Comparison of ENCODE assay signal across 21 cellular contexts in the genomic region with DNA sequence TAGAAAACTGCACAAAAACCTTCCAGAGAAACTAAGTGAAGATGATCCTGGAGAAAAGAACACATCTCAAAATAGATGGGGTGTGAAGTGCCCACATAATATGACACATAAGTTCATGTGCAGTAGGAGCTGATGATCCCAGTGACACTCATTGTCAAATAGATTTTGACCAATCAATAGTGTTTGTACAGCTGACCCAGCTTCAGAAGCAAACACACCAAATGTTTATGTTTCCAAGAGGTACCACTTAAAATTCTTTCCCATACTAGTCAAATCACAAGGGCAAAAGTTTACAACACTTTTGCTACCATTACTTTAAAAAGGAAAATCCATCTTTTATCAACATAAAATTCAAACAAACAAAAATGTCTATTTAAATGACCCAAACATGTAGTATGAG.
DNase-seq lines count a peak whose midpoint lies in the region; ATAC-seq, FAIRE-seq and TF ChIP-seq lines count a peak whose summit lies in the region.
"Had no signal": no experiment of that assay in that cellular context is flagged by ENCODE, and none has a peak within 500 bp of the region (broad histone marks: within the 10 kb centered on the region; RNA-seq: fewer than 3 reads in every experiment).

No MANE protein-coding gene starts in this region.

- no peak overlapping the region for H3K4me3 Mint-ChIP-seq in astrocyte (ENCODE audit: unreplicated experiment)
- H3K4me3 Mint-ChIP-seq: B cell, CD14-positive monocyte had no signal

- no peak overlapping the region for H2AFZ ChIP-seq in astrocyte (ENCODE audit: low read depth, low read length)

- peaks cover 5% of the 10 kb centered on the region for H4K20me1 ChIP-seq in astrocyte (ENCODE audit: insufficient read depth, low read length)

- peak; percentile 63 for FAIRE-seq in astrocyte (lab: Jason Lieb, UNC)
- no peak for FAIRE-seq in HTR-8/SVneo (lab: Jason Lieb, UNC)
- FAIRE-seq: GM12878 had no signal

- no peak overlapping the region for H3K27ac ChIP-seq in astrocyte (ENCODE audit: low read depth, low read length)
- no peak overlapping the region for H3K27ac ChIP-seq in psoas muscle
- H3K27ac ChIP-seq: SJSA1 had no signal

- no peak for ATAC-seq in psoas muscle
- ATAC-seq: GM12878 had no signal

- H3K27me3 ChIP-seq in astrocyte (ENCODE audit: insufficient read depth, low read length) (no peaks in the 10 kb centered on the region), psoas muscle (ENCODE audit: insufficient read depth in 3 of 3, low read length in 2 of 3) (no peaks in the 10 kb centered on the region)
- H3K27me3 ChIP-seq: SJSA1 had no signal

- H3K36me3 ChIP-seq in astrocyte (ENCODE audit: insufficient read depth, low read length) (no peaks in the 10 kb centered on the region), psoas muscle (ENCODE audit: insufficient read depth in 1 of 2, low read depth in 1 of 2) (no peaks in the 10 kb centered on the region)
- H3K36me3 ChIP-seq: HAP-1, SJSA1 had no signal

- H3K4me3 ChIP-seq in astrocyte (ENCODE audit: insufficient read depth, low read depth, low read length) (no peak overlapping the region), psoas muscle (no peak overlapping the region)
- H3K4me3 ChIP-seq: GM12878, HAP-1, SJSA1 had no signal

- H3K9me3 Mint-ChIP-seq in astrocyte (ENCODE audit: unreplicated experiment), result no peaks in the 10 kb centered on the region

- H3K27me3 Mint-ChIP-seq in astrocyte (ENCODE audit: low read depth, unreplicated experiment), result no peaks in the 10 kb centered on the region
- H3K27me3 Mint-ChIP-seq: B cell had no signal

- no peak overlapping the region for H3K9ac ChIP-seq in astrocyte (ENCODE audit: low read length)

- TF ChIP-seq CTCF in astrocyte (IDR thresholded peaks at IDR 0.05; ENCODE audit: insufficient read depth, low read depth, low read length), result no peak
- TF ChIP-seq CTCF in psoas muscle (IDR thresholded peaks at IDR 0.05), result no peak

- H3K4me1 ChIP-seq in astrocyte (ENCODE audit: insufficient read depth, low read length) (no peaks in the 10 kb centered on the region), psoas muscle (peaks cover 15% of the 10 kb centered on the region)
- H3K4me1 ChIP-seq: HAP-1, SJSA1 had no signal

- intact Hi-C loops in psoas muscle (cut with DNase I), result no loop called here

- H3K4me1 Mint-ChIP-seq in astrocyte (ENCODE audit: low read depth, unreplicated experiment), result no peaks in the 10 kb centered on the region
- H3K4me1 Mint-ChIP-seq: B cell, CD14-positive monocyte had no signal

- no peaks in the 10 kb centered on the region for H3K79me2 ChIP-seq in astrocyte (ENCODE audit: insufficient read depth, low read length)

- DNase-seq in NCI-H748 (lab: John Stamatoyannopoulos, UW; ENCODE audit: unreplicated experiment) (peak; percentile 46), NCI-H748 treated with DMSO at 0.1 percent for 48 hours (lab: John Stamatoyannopoulos, UW) (no peak), LHCN-M2 (ENCODE audit: low read depth) (peak; percentile 32), astrocyte (ENCODE audit: low read depth) (peak; percentile 6), AML-193 (lab: John Stamatoyannopoulos, UW) (no peak), HTR-8/SVneo (ENCODE audit: insufficient read length, low spot score) (no peak), psoas muscle (no peak)
- DNase-seq: DMS79 treated with DMSO at 0.1 percent for 48 hours; KBM-7; NCI-H1092 treated with DMSO at 0.1 percent for 48 hours; NCI-H1436 treated with DMSO at 0.1 percent for 48 hours; NCI-H2029 treated with DMSO at 0.1 percent for 48 hours; NCI-H226; NCI-H524 treated with DMSO at 0.1 percent for 48 hours; NK-92 treated with Interleukin-12 subunit alpha and Interleukin-12 subunit beta, amount 100 ng/mL, for 24 hours; T-helper 1 cell had no signal

- no peak overlapping the region for H3K4me2 ChIP-seq in astrocyte (ENCODE audit: low read length)

- no peaks in the 10 kb centered on the region for H3K36me3 Mint-ChIP-seq in astrocyte (ENCODE audit: low read depth, unreplicated experiment)

- H3K9me3 ChIP-seq in astrocyte (ENCODE audit: insufficient read depth, low read depth, low read length), result no peaks in the 10 kb centered on the region
- no peaks in the 10 kb centered on the region for H3K9me3 ChIP-seq in psoas muscle
- H3K9me3 ChIP-seq: HAP-1, SJSA1 had no signal

- H3K27ac Mint-ChIP-seq in astrocyte (ENCODE audit: unreplicated experiment), result no peak overlapping the region
- H3K27ac Mint-ChIP-seq: B cell, CD14-positive monocyte had no signal

Comparison
In these comparisons a context has a peak if more than half of its experiments do, and no peak if none do; other contexts are left out.
1. DNase-seq: peak in NCI-H748 (single experiment), LHCN-M2 (single experiment) and astrocyte (single experiment); none in NCI-H748 treated with DMSO at 0.1 percent for 48 hours (single experiment), AML-193 (0 of 2), HTR-8/SVneo (single experiment) and psoas muscle (0 of 2).